In the genomic region with DNA sequence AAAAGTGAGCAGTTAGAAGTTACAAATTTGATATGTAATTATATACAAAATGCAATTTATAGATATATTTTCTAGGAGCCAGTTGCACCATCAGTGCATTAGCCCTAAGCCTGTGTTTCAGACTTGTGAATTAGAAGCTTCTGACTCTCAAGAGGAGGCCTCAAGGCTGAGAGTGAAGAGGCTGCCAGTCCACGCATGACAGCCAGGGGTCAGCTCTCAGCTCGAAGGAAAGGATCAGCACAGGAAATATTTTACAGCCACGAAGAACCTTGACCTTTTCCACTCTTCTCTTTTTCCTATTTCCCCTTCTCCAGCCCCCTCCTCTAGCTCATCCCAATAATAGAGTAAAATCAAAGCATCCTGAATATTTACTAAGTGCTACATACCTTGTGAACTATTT, we compare ENCODE assay signal across 11 cellular contexts.
A peak's percentile ranks its signal among the peaks of the same experiment; 100 is the strongest.
DNase-seq lines count a peak whose midpoint lies in the region; ATAC-seq and TF ChIP-seq lines count a peak whose summit lies in the region.
"Had no signal": no experiment of that assay in that cellular context is flagged by ENCODE, and none has a peak within 500 bp of the region (broad histone marks: within the 10 kb centered on the region; RNA-seq: fewer than 3 reads in every experiment).

No MANE protein-coding gene starts in this region.

- no peak overlapping the region for H3K27ac ChIP-seq in body of pancreas
- H3K27ac ChIP-seq in lower lobe of right lung, result no peak overlapping the region
- H3K27ac ChIP-seq: sigmoid colon had no signal

- ATAC-seq in body of pancreas (no peak), lower lobe of right lung (no peak)

- intact Hi-C loops in body of pancreas (cut with DNase I), result no loop called here
- intact Hi-C loops in lower lobe of right lung (cut with DNase I), result no loop called here
- intact Hi-C loops in cardiac septum (cut with DNase I), result no loop called here

- H3K9me3 ChIP-seq in BE2C (no peaks in the 10 kb centered on the region), body of pancreas (no peaks in the 10 kb centered on the region), lower lobe of right lung (no peaks in the 10 kb centered on the region)
- H3K9me3 ChIP-seq: sigmoid colon had no signal

- peak; percentile 28 for DNase-seq in BE2C
- peak; percentile 47 to 48 for DNase-seq in Kasumi-1 (lab: John Stamatoyannopoulos, UW)
- DNase-seq in body of pancreas, result peak in 1 of 4 donors; percentile 6
- DNase-seq in lower lobe of right lung, result no peak
- no peak for DNase-seq in NCI-H1048 (lab: John Stamatoyannopoulos, UW)
- no peak for DNase-seq in activated naive CD4-positive, alpha-beta T cell (lab: John Stamatoyannopoulos, UW)
- DNase-seq in kidney glomerular epithelial cell (lab: John Stamatoyannopoulos, UW), result no peak
- DNase-seq in cardiac septum (ENCODE audit: low spot score), result no peak
- DNase-seq: NCI-H187; sigmoid colon; stimulated activated naive CD4-positive, alpha-beta T cell treated with Interleukin-2 at 50 U/mL for 16 hours had no signal

- H3K4me1 ChIP-seq in BE2C, result no peaks in the 10 kb centered on the region
- H3K4me1 ChIP-seq in body of pancreas, result no peaks in the 10 kb centered on the region
- H3K4me1 ChIP-seq in lower lobe of right lung, result no peaks in the 10 kb centered on the region
- H3K4me1 ChIP-seq: sigmoid colon had no signal

- WGBS in body of pancreas, 2 donors, result 25 to 31% methylated on average over 3 of the region's 3 CpGs

- H3K27me3 ChIP-seq in BE2C (no peaks in the 10 kb centered on the region), body of pancreas (no peaks in the 10 kb centered on the region), lower lobe of right lung (ENCODE audit: low read depth) (no peaks in the 10 kb centered on the region)
- H3K27me3 ChIP-seq: sigmoid colon had no signal

- H3K4me3 ChIP-seq in BE2C (ENCODE audit: low read depth, low read length) (no peak overlapping the region), body of pancreas (no peak overlapping the region), lower lobe of right lung (no peak overlapping the region)
- H3K4me3 ChIP-seq: sigmoid colon had no signal

- no peak for TF ChIP-seq POLR2A in body of pancreas (IDR thresholded peaks at IDR 0.05)

- TF ChIP-seq CTCF in BE2C (IDR thresholded peaks at IDR 0.05; ENCODE audit: low read depth, low read length) (peak; percentile 58), body of pancreas (IDR thresholded peaks at IDR 0.05) (peak in 4 of 7 experiments; percentile 8 to 13 (median 12)), lower lobe of right lung (IDR thresholded peaks at IDR 0.05) (peak; percentile 26)

- H3K36me3 ChIP-seq in BE2C (no peaks in the 10 kb centered on the region), body of pancreas (replicated peaks in 1 of 2; ENCODE audit: insufficient read depth in 1 of 2, low read depth in 2 of 2) (no peaks in the 10 kb centered on the region), lower lobe of right lung (no peaks in the 10 kb centered on the region)
- H3K36me3 ChIP-seq: sigmoid colon had no signal

Comparison
In these comparisons a context has a peak if more than half of its experiments do, and no peak if none do; other contexts are left out.
1. DNase-seq: peak in BE2C (single experiment) and Kasumi-1 (2 of 2); none in lower lobe of right lung (single experiment), NCI-H1048 (single experiment), activated naive CD4-positive, alpha-beta T cell (0 of 4), kidney glomerular epithelial cell (single experiment) and cardiac septum (single experiment).
2. Peak in every context shown above with its lines, with median percentiles within 50 percentile points of each other: CTCF ChIP-seq.